ENCODE assay signal across 29 cellular contexts in genomic region chr22:35493074-35493473, GRCh38. TPM values are rescaled to one million over a fixed set of nuclear protein-coding genes. Genes with fewer than 3 reads are reported as not detected.
"Had no signal": no experiment of that assay in that cellular context is flagged by ENCODE, and none has a peak within 500 bp of the region (broad histone marks: within the 10 kb centered on the region; RNA-seq: fewer than 3 reads in every experiment).

No MANE protein-coding gene starts in this region.

- H3K9ac ChIP-seq: parathyroid adenoma had no signal

- H3K4me2 ChIP-seq: smooth muscle cell had no signal

- H3K4me1 ChIP-seq: parathyroid adenoma, psoas muscle, spleen, thyroid gland, tibial nerve, vagina had no signal

- DNase-seq: naive thymus-derived CD8-positive, alpha-beta T cell; nephron progenitor cell; occipital lobe; ovary; psoas muscle; right cardiac atrium; spleen; stimulated activated CD4-positive, alpha-beta T cell treated with anti-CD3 and anti-CD28 coated beads, Interleukin-12 subunit alpha, Interleukin-12 subunit beta, amount 100 ng/mL, for 4 hours; stimulated activated CD4-positive, alpha-beta T cell treated with anti-CD3 and anti-CD28 coated beads, Interleukin-1b, Interleukin-23, amount 100 ng/mL, for 48 hours; stimulated activated CD4-positive, alpha-beta T cell treated with anti-CD3 and anti-CD28 coated beads, Interleukin-4, amount 100 ng/mL, for 1 hour; stimulated activated CD4-positive, alpha-beta T cell treated with anti-CD3 and anti-CD28 coated beads, Interleukin-4, amount 100 ng/mL, for 4 hours; stimulated activated CD8-positive, alpha-beta memory T cell treated with anti-CD3 and anti-CD28 coated beads, Interleukin-4, amount 100 ng/mL, for 48 hours; stimulated activated naive CD4-positive, alpha-beta T cell; stomach; thyroid gland; trophoblast cell; upper lobe of left lung had no signal

- H2AFZ ChIP-seq: parathyroid adenoma had no signal

- H3K4me3 ChIP-seq: ovary, psoas muscle, skin epidermis, smooth muscle cell, spleen, stomach, thoracic aorta, thyroid gland, tibial nerve, upper lobe of left lung, vagina had no signal

- H3K27ac Mint-ChIP-seq: naive thymus-derived CD8-positive, alpha-beta T cell; natural killer cell treated with Interleukin-12 subunit alpha and Interleukin-12 subunit beta and Interleukin-15 and Interleukin-18, amount 100 ng/mL, for 72 hours; progenitor cell of endocrine pancreas; stimulated activated memory B cell treated with anti-CD40 and anti-IgM and Interleukin-4, amounts not matched to agents 10 μg/mL and 1 μg/mL and 100 μg/mL, for 72 hours; stimulated activated naive CD8-positive, alpha-beta T cell treated with anti-CD3 and anti-CD28 coated beads, Interleukin-15, Interleukin-2, amounts not matched to agents 100 ng/mL and 50 ng/mL, for 24 hours had no signal

- H3K27me3 ChIP-seq: ovary, thyroid gland, upper lobe of left lung, vagina had no signal

- H3K79me2 ChIP-seq: parathyroid adenoma had no signal

- H3K9me3 ChIP-seq: ovary, psoas muscle, spleen, stomach, thoracic aorta, thyroid gland, tibial nerve, upper lobe of left lung, vagina had no signal

- ATAC-seq: naive thymus-derived CD8-positive, alpha-beta T cell; natural killer cell treated with Interleukin-12 subunit alpha and Interleukin-12 subunit beta and Interleukin-15 and Interleukin-18, amount 100 ng/mL, for 72 hours; psoas muscle; right cardiac atrium; sciatic nerve; stimulated activated memory B cell treated with anti-CD40 and anti-IgM and Interleukin-4, amounts not matched to agents 10 μg/mL and 1 μg/mL and 100 μg/mL, for 72 hours had no signal

- H3K9me3 Mint-ChIP-seq: naive thymus-derived CD8-positive, alpha-beta T cell; natural killer cell treated with Interleukin-12 subunit alpha and Interleukin-12 subunit beta and Interleukin-15 and Interleukin-18, amount 100 ng/mL, for 72 hours; nephron progenitor cell; neural crest cell; stimulated activated memory B cell treated with anti-CD40 and anti-IgM and Interleukin-4, amounts not matched to agents 10 μg/mL and 1 μg/mL and 100 μg/mL, for 72 hours; stimulated activated naive CD8-positive, alpha-beta T cell treated with anti-CD3 and anti-CD28 coated beads, Interleukin-15, Interleukin-2, amounts not matched to agents 100 ng/mL and 50 ng/mL, for 24 hours had no signal

- H3K4me1 Mint-ChIP-seq: naive thymus-derived CD8-positive, alpha-beta T cell; neural crest cell; stimulated activated memory B cell treated with anti-CD40 and anti-IgM and Interleukin-4, amounts not matched to agents 10 μg/mL and 1 μg/mL and 100 μg/mL, for 72 hours had no signal

- H3K36me3 ChIP-seq: ovary, spleen, stomach, thoracic aorta, thyroid gland, tibial nerve, upper lobe of left lung, vagina had no signal

- H3K36me3 Mint-ChIP-seq: naive thymus-derived CD8-positive, alpha-beta T cell; natural killer cell treated with Interleukin-12 subunit alpha and Interleukin-12 subunit beta and Interleukin-15 and Interleukin-18, amount 100 ng/mL, for 72 hours; stimulated activated memory B cell treated with anti-CD40 and anti-IgM and Interleukin-4, amounts not matched to agents 10 μg/mL and 1 μg/mL and 100 μg/mL, for 72 hours had no signal

- H3K4me3 Mint-ChIP-seq: naive thymus-derived CD8-positive, alpha-beta T cell; natural killer cell treated with Interleukin-12 subunit alpha and Interleukin-12 subunit beta and Interleukin-15 and Interleukin-18, amount 100 ng/mL, for 72 hours; nephron progenitor cell; neural crest cell; stimulated activated memory B cell treated with anti-CD40 and anti-IgM and Interleukin-4, amounts not matched to agents 10 μg/mL and 1 μg/mL and 100 μg/mL, for 72 hours; stimulated activated naive CD8-positive, alpha-beta T cell treated with anti-CD3 and anti-CD28 coated beads, Interleukin-15, Interleukin-2, amounts not matched to agents 100 ng/mL and 50 ng/mL, for 24 hours had no signal

- H3K27ac ChIP-seq: ovary, parathyroid adenoma, psoas muscle, skin epidermis, spleen, stomach, thoracic aorta, thyroid gland, tibial nerve, upper lobe of left lung, vagina had no signal

RNA-seq across cellular contexts. Expression of gene RASD2, which starts 47.6 kb away (rescaled TPM):
- total RNA-seq: naive thymus-derived CD8-positive, alpha-beta T cell; neural crest cell had no signal
- polyA plus RNA-seq: smooth muscle cell had no signal
